18 cellular contexts compared by ENCODE assay signal in the genomic region with DNA sequence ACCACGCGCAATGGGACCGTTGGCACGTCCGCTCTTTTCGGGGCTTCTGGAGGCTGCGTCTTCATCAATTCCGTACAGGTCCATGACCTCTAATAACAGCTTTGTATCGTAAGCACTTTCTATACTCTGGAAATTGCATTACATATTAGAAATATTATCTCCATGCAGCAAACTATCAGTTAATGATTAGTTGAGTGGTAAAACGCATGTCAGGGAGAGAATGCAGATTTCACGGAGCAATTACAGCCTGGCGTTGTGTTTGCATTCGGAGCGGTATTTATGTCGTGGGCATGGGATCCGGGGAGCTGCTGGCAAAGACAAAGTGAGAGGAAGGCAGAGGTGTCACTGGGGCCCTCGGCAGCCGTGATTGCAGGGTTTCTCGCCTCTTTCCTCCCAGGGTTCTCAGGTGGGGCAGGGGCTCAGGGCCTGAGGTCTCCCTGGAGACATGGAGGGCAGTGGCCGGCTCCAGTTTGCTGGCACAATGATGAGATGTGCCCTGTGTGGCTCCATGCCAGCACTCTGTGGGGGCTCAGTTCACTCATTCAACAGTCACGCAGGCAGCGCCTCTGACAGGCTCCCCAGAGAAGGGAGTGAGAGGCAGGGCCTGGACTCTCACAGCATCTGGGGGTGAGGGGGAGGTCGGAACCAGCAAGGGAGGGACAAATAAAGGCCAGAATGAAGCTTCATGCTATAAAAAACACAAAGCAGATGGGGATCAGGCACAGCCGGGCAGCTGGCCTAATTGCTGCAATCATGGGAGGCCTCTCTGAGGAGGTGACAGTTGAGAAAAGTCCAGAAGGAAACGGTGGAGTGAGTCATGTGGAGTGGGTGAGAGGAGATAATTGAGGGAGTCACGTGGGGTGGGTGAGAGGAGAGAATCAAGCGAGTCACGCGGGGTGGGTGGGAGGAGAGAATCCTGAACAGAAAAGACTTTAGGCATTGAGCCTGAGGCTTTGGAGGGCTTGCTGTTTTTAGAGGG.
DNase-seq lines count a peak whose midpoint lies in the region; ATAC-seq, FAIRE-seq and TF ChIP-seq lines count a peak whose summit lies in the region.
"Had no signal": no experiment of that assay in that cellular context is flagged by ENCODE, and none has a peak within 500 bp of the region (broad histone marks: within the 10 kb centered on the region; RNA-seq: fewer than 3 reads in every experiment).

No MANE protein-coding gene starts in this region.

- H3K4me2 ChIP-seq in hepatocyte: no peak overlapping the region
- H3K4me2 ChIP-seq: BLaER1 had no signal

- no peaks in the 10 kb centered on the region for H3K9me3 ChIP-seq in hepatocyte (ENCODE audit: low read depth)
- H3K9me3 ChIP-seq: BLaER1, vagina had no signal

- H3K9me2 ChIP-seq in hepatocyte (replicated peaks; ENCODE audit: insufficient read depth): no peaks in the 10 kb centered on the region

- no peak overlapping the region for H3K4me3 Mint-ChIP-seq in T-cell
- H3K4me3 Mint-ChIP-seq: central memory CD8-positive, alpha-beta T cell had no signal

- H3K9me3 Mint-ChIP-seq in T-cell: no peaks in the 10 kb centered on the region
- H3K9me3 Mint-ChIP-seq: central memory CD8-positive, alpha-beta T cell had no signal

- H3K27ac ChIP-seq in hepatocyte: no peak overlapping the region
- no peak overlapping the region for H3K27ac ChIP-seq in substantia nigra (ENCODE audit: low read depth, low read length, poor library complexity, severe bottlenecking)
- H3K27ac ChIP-seq: BLaER1, vagina had no signal

- 79% methylated on average over 29 of the region's 29 CpGs for WGBS in hepatocyte (ENCODE audit: low lambda C conversion rate, missing lambda C conversion rate)

- H3K4me1 ChIP-seq in hepatocyte (ENCODE audit: insufficient read depth): no peaks in the 10 kb centered on the region
- H3K4me1 ChIP-seq: BLaER1, vagina had no signal

- no peaks in the 10 kb centered on the region for H3K4me1 Mint-ChIP-seq in T-cell
- H3K4me1 Mint-ChIP-seq: central memory CD8-positive, alpha-beta T cell had no signal

- no peaks in the 10 kb centered on the region for H4K20me1 ChIP-seq in hepatocyte (ENCODE audit: insufficient read depth, poor library complexity, severe bottlenecking)
- H4K20me1 ChIP-seq: BLaER1 had no signal

- no peak for TF ChIP-seq CTCF in hepatocyte (IDR thresholded peaks at IDR 0.05; ENCODE audit: poor library complexity)

- H3K27me3 ChIP-seq in hepatocyte: no peaks in the 10 kb centered on the region
- H3K27me3 ChIP-seq: BLaER1, vagina had no signal

- no peaks in the 10 kb centered on the region for H3K36me3 Mint-ChIP-seq in T-cell

- no peaks in the 10 kb centered on the region for H3K36me3 ChIP-seq in hepatocyte (replicated peaks; ENCODE audit: insufficient read depth, low read depth)
- H3K36me3 ChIP-seq: BLaER1, vagina had no signal

- no peak for FAIRE-seq in urothelium cell line (lab: Jason Lieb, UNC)
- FAIRE-seq: TTC549 had no signal

- no peak overlapping the region for H3K27ac Mint-ChIP-seq in T-cell
- H3K27ac Mint-ChIP-seq: activated naive CD4-positive, alpha-beta T cell treated with anti-CD3 and anti-CD28 coated beads, Interleukin-2, amount 50 U/mL, for 72 hours had no signal

- no peak for ATAC-seq in HG03520 (IDR thresholded peaks at IDR 0.05; ENCODE audit: unreplicated experiment)
- no peak for ATAC-seq in T-cell (replicated peaks in 1 of 4)
- ATAC-seq: activated naive CD4-positive, alpha-beta T cell treated with anti-CD3 and anti-CD28 coated beads, Interleukin-2, amount 50 U/mL, for 72 hours; esophagus mucosa had no signal

- peaks cover 18 to 27% of the 10 kb centered on the region in 2 donors for H3K27me3 Mint-ChIP-seq in T-cell

- peak; percentile 8 for DNase-seq in stimulated activated CD4-positive, alpha-beta T cell treated with anti-CD3 and anti-CD28 coated beads, Interleukin-4, amount 100 ng/mL, for 1 hour
- DNase-seq in stimulated activated CD4-positive, alpha-beta T cell treated with anti-CD3 and anti-CD28 coated beads, Interleukin-1b, Interleukin-23, amount 100 ng/mL, for 48 hours: no peak
- peak; percentile 95 for DNase-seq in NCI-H69 (lab: John Stamatoyannopoulos, UW)
- DNase-seq in hepatocyte (ENCODE audit: low spot score): peak; percentile 31
- peak; percentile 53 for DNase-seq in urothelium cell line (ENCODE audit: low spot score)
- no peak for DNase-seq in T-cell
- DNase-seq in substantia nigra (lab: John Stamatoyannopoulos, UW): no peak
- DNase-seq: retina; SIG-M5; stimulated activated CD4-positive, alpha-beta T cell treated with anti-CD3 and anti-CD28 coated beads, Interleukin-4, amount 100 ng/mL, for 4 hours; stimulated activated naive CD4-positive, alpha-beta T cell had no signal

- H3K4me3 ChIP-seq in hepatocyte: no peak overlapping the region
- H3K4me3 ChIP-seq: BLaER1, vagina had no signal

- no peak overlapping the region for H2AFZ ChIP-seq in hepatocyte

- POLR2A ChIA-PET in T-cell (lab: Charles Lee): no interaction called here

- H3K79me2 ChIP-seq in hepatocyte: no peaks in the 10 kb centered on the region

- CTCF ChIA-PET in T-cell (lab: Charles Lee): no interaction called here

Comparison
In these comparisons a context has a peak if more than half of its experiments do, and no peak if none do; other contexts are left out.
1. DNase-seq: peak in stimulated activated CD4-positive, alpha-beta T cell treated with anti-CD3 and anti-CD28 coated beads, Interleukin-4, amount 100 ng/mL, for 1 hour (single experiment), NCI-H69 (single experiment), hepatocyte (single experiment) and urothelium cell line (single experiment); none in stimulated activated CD4-positive, alpha-beta T cell treated with anti-CD3 and anti-CD28 coated beads, Interleukin-1b, Interleukin-23, amount 100 ng/mL, for 48 hours (single experiment), T-cell (0 of 34) and substantia nigra (0 of 49).